1 cellular context compared by ENCODE assay signal in the genomic region with DNA sequence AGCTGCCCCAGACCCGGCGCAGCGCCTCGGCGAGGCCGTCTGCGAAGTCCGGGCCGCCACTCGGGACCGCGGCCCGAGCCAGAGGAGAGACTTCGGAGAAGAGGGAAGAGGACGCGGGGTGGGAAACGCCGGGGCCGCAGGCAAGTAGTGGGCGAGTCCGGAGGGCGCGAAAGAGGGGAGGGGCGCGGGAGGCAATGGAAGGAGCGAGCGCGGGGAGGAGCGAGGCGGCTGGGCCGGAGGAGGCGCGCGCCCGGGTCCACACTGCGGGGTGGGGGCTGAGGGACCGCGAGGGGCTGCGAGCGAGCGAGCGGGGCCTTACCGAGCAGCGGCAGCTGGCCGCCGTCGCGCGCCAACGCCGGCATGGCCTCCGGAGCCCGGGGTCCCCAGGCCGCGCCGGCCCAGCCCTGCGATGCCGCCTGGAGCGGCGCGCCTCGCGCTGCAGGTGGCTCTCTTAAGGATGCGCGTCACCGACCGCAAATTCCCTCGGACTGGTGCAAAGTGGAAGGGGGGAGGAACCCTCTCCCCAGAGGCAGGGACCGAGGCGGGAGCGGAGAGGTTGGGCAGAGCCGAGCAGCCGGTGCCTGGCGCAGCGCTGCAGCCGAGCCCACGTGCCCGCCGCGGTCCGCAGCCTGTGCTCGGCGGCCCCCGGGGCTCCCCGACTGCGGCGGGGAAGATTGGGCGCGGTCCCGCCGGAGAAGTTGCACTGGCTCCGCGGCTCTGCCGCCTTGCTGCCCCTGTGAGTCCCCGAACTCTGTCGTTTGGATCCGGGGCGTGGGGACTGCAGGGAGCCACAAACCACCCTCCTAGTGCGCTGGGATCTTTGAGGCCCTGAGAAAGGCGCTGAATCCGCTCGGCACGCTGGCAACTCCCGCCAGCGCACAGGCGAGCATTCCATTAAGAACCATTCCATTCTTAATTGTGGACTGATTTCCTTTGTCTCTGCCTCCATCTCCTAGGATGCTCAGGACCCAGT.
TF ChIP-seq lines count a peak whose summit lies in the region.

TSS of gene FLT3 (minus strand) at position 428 of the 973 bp plus-strand sequence. CDS start at position 362, 66 bp downstream.

TF ChIP-seq in IMR-90, 13 proteins besides CTCF, POLR2A, EP300 and RAD21 (continued from another document):
- TF ChIP-seq, protein P1, sequence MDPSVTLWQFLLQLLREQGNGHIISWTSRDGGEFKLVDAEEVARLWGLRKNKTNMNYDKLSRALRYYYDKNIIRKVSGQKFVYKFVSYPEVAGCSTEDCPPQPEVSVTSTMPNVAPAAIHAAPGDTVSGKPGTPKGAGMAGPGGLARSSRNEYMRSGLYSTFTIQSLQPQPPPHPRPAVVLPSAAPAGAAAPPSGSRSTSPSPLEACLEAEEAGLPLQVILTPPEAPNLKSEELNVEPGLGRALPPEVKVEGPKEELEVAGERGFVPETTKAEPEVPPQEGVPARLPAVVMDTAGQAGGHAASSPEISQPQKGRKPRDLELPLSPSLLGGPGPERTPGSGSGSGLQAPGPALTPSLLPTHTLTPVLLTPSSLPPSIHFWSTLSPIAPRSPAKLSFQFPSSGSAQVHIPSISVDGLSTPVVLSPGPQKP (IDR thresholded peaks at IDR 0.05; ENCODE audit: borderline replicate concordance, low read depth, low read length), result no peak
- TF ChIP-seq RCOR1 (IDR thresholded peaks at IDR 0.05; ENCODE audit: insufficient replicate concordance, low read length) (no peak), FOS (IDR thresholded peaks at IDR 0.05; ENCODE audit: low read depth, low read length) (no peak), MAFK (IDR thresholded peaks at IDR 0.05; ENCODE audit: low read depth, low read length) (no peak), SMC3 (IDR thresholded peaks at IDR 0.05; ENCODE audit: low read depth, low read length) (no peak), CHD1 (IDR thresholded peaks at IDR 0.05; ENCODE audit: low read depth, low read length) (no peak), NFE2L2 (IDR thresholded peaks at IDR 0.05; ENCODE audit: low read depth, low read length) (no peak), RFX5 (IDR thresholded peaks at IDR 0.05; ENCODE audit: low read depth, low read length) (no peak), MAZ (IDR thresholded peaks at IDR 0.05; ENCODE audit: borderline replicate concordance, low read depth, low read length) (no peak), MXI1 (IDR thresholded peaks at IDR 0.05; ENCODE audit: borderline replicate concordance, low read depth, low read length) (no peak), CEBPB (IDR thresholded peaks at IDR 0.05; ENCODE audit: low read depth, low read length) (no peak)
